ENCODE assay signal across 22 cellular contexts in genomic region chr1:119966681-119967080, GRCh38.
DNase-seq lines count a peak whose midpoint lies in the region; ATAC-seq and TF ChIP-seq lines count a peak whose summit lies in the region.
"Had no signal": no experiment of that assay in that cellular context is flagged by ENCODE, and none has a peak within 500 bp of the region (broad histone marks: within the 10 kb centered on the region; RNA-seq: fewer than 3 reads in every experiment).

No MANE protein-coding gene starts in this region.

- TF ChIP-seq EP300 in ovary (IDR thresholded peaks at IDR 0.05): no peak

- H3K27ac ChIP-seq in left ventricle myocardium inferior (replicated peaks): peak overlapping the region; percentile 69
- peak overlapping the region; percentile 20 for H3K27ac ChIP-seq in right cardiac atrium (ENCODE audit: low read length)
- peak overlapping the region in 1 of 2 donors; percentile 8 for H3K27ac ChIP-seq in ovary
- H3K27ac ChIP-seq: A549, Peyer's patch had no signal

- intact Hi-C loops in left ventricle myocardium inferior (cut with micrococcal nuclease) (no loop called here), cardiac septum (cut with DNase I) (no loop called here), right cardiac atrium (cut with DNase I) (no loop called here), ovary (cut with DNase I) (no loop called here), posterior cingulate gyrus (cut with DNase I) (no loop called here)

- H3K27me3 ChIP-seq in left ventricle myocardium inferior (ENCODE audit: low read depth) (no peaks in the 10 kb centered on the region), right cardiac atrium (ENCODE audit: control insufficient read depth, insufficient read depth) (no peaks in the 10 kb centered on the region), ovary (no peaks in the 10 kb centered on the region)
- H3K27me3 ChIP-seq: Peyer's patch had no signal

- H3K4me3 ChIP-seq in left ventricle myocardium inferior (no peak overlapping the region), right cardiac atrium (ENCODE audit: low read length) (no peak overlapping the region), ovary (no peak overlapping the region)
- H3K4me3 ChIP-seq: A549, GM12878, GM23338, Peyer's patch had no signal

- DNase-seq in left ventricle myocardium inferior (no peak), cardiac septum (ENCODE audit: low spot score) (no peak), right cardiac atrium (no peak), ovary (peak; percentile 35 to 62 (median 47)), posterior cingulate gyrus (no peak), germinal center (ENCODE audit: low spot score) (no peak), GM19240 (ENCODE audit: insufficient read length, low spot score) (no peak)
- DNase-seq: Calu3; CD4-positive, alpha-beta T cell; DMS53; EL; HCEC 1CT; MM.1S; NCI-H1092; NCI-H1436 treated with DMSO at 0.1 percent for 48 hours; NCI-H2029 treated with DMSO at 0.1 percent for 48 hours; NCI-H2171 treated with DMSO at 0.1 percent for 48 hours; NCI-H446; Peyer's patch had no signal

- H3K4me1 ChIP-seq in left ventricle myocardium inferior (peaks cover 51% of the 10 kb centered on the region), right cardiac atrium (ENCODE audit: control insufficient read depth, insufficient read depth, low read length) (peaks cover 5% of the 10 kb centered on the region), ovary (ENCODE audit: insufficient read depth) (peaks cover 20% of the 10 kb centered on the region)
- H3K4me1 ChIP-seq: A549, Peyer's patch had no signal

- no peak for ATAC-seq in right cardiac atrium
- ATAC-seq: A549, GM12878, GM23338 had no signal

- WGBS in right cardiac atrium: 68% methylated on average over 2 of the region's 2 CpGs
- WGBS in ovary, 3 donors: 42 to 54% (median 49%) methylated on average over 2 of the region's 2 CpGs

- H3K36me3 ChIP-seq in left ventricle myocardium inferior: peaks cover 40% of the 10 kb centered on the region
- H3K36me3 ChIP-seq in ovary: no peaks in the 10 kb centered on the region

- no peak for TF ChIP-seq POLR2A in ovary (IDR thresholded peaks at IDR 0.05)

- TF ChIP-seq CTCF in left ventricle myocardium inferior (IDR thresholded peaks at IDR 0.05; ENCODE audit: borderline replicate concordance) (no peak), ovary (IDR thresholded peaks at IDR 0.05) (no peak)

- H3K9me3 ChIP-seq in left ventricle myocardium inferior (replicated peaks) (no peaks in the 10 kb centered on the region), right cardiac atrium (ENCODE audit: control insufficient read depth, low read length) (no peaks in the 10 kb centered on the region), ovary (no peaks in the 10 kb centered on the region)
- H3K9me3 ChIP-seq: A549, Peyer's patch had no signal

Comparison
In these comparisons a context has a peak if more than half of its experiments do, and no peak if none do; other contexts are left out.
1. DNase-seq: peak in ovary (5 of 5); none in left ventricle myocardium inferior (single experiment), cardiac septum (single experiment), right cardiac atrium (0 of 3), posterior cingulate gyrus (0 of 10), germinal center (single experiment) and GM19240 (single experiment).